In genomic region chr17:2042355-2042929, GRCh38 we compare ENCODE assay signal across 8 cellular contexts. TPM values are rescaled to one million over a fixed set of nuclear protein-coding genes. Genes with fewer than 3 reads are reported as not detected.
DNase-seq lines count a peak whose midpoint lies in the region; ATAC-seq and TF ChIP-seq lines count a peak whose summit lies in the region.

No MANE protein-coding gene starts in this region.

- H3K4me1 ChIP-seq in stomach smooth muscle (ENCODE audit: control insufficient read depth, insufficient read depth, low read length) = peaks cover 29% of the 10 kb centered on the region

- peak; percentile 25 for DNase-seq in COLO668 (lab: John Stamatoyannopoulos, UW; ENCODE audit: unreplicated experiment)
- DNase-seq in MG63 = no peak
- DNase-seq in astrocyte of the hippocampus (ENCODE audit: low read depth, low spot score) = peak; percentile 79
- no peak for DNase-seq in kidney epithelial cell (ENCODE audit: low read depth)
- no peak for DNase-seq in NCI-H2081 treated with DMSO at 0.1 percent for 48 hours (lab: John Stamatoyannopoulos, UW)

- H3K4me3 ChIP-seq in MG63 (peak overlapping the region; percentile 72), kidney epithelial cell (ENCODE audit: low read depth, low read length) (peak overlapping the region; percentile 57), stomach smooth muscle (ENCODE audit: low read length in 2 of 2) (peak overlapping the region; percentile 90 to 99)

- H3K9ac ChIP-seq in stomach smooth muscle (ENCODE audit: low read length in 2 of 2) = peak overlapping the region; percentile 87 to 92

- ATAC-seq in HG02938 (IDR thresholded peaks at IDR 0.05; ENCODE audit: unreplicated experiment) = no peak
- no peak for ATAC-seq in GM21381 (IDR thresholded peaks at IDR 0.05; ENCODE audit: unreplicated experiment)

- peak overlapping the region; percentile 82 for H3K27ac ChIP-seq in stomach smooth muscle (ENCODE audit: low read length)

- peak; percentile 55 for TF ChIP-seq CTCF in kidney epithelial cell (IDR thresholded peaks at IDR 0.05; ENCODE audit: insufficient read depth, low read length, poor library complexity, severe bottlenecking)

- peaks cover 11% of the 10 kb centered on the region for H3K36me3 ChIP-seq in MG63
- peaks cover 3% of the 10 kb centered on the region for H3K36me3 ChIP-seq in kidney epithelial cell (ENCODE audit: control insufficient read depth, insufficient read depth, low read length)
- peaks cover 13 to 22% of the 10 kb centered on the region in 2 donors for H3K36me3 ChIP-seq in stomach smooth muscle (ENCODE audit: control insufficient read depth in 2 of 2, insufficient read depth in 2 of 2, low read length in 2 of 2)

- H3K9me3 ChIP-seq in MG63 (no peaks in the 10 kb centered on the region), stomach smooth muscle (ENCODE audit: control insufficient read depth in 2 of 2, low read length in 2 of 2) (no peaks in the 10 kb centered on the region)

- H3K27me3 ChIP-seq in MG63 (no peaks in the 10 kb centered on the region), kidney epithelial cell (ENCODE audit: control insufficient read depth, insufficient read depth, low read length) (no peaks in the 10 kb centered on the region), stomach smooth muscle (ENCODE audit: control insufficient read depth in 1 of 2, insufficient read depth in 2 of 2, low read length in 2 of 2) (no peaks in the 10 kb centered on the region)

RNA-seq across cellular contexts. Expression of gene OVCA2, which starts 0.6 kb away (rescaled TPM):
- total RNA-seq in MG63 (2014; rRNA removed; shearing (Covaris generic); ENCODE audit: low replicate concordance) = 36.6 and 51.8 TPM in 2 replicates
- total RNA-seq in kidney epithelial cell = 88.2 and 100 TPM in 2 replicates

RNA-seq across cellular contexts. Expression of gene HIC1, which starts 12.5 kb away (rescaled TPM):
- 0.89 and 1.1 TPM in 2 replicates for total RNA-seq in MG63 (2014; rRNA removed; shearing (Covaris generic); ENCODE audit: low replicate concordance)
- total RNA-seq in kidney epithelial cell = 8.8 and 11.9 TPM in 2 replicates

RNA-seq across cellular contexts. Expression of gene DPH1, which starts 12.5 kb away (rescaled TPM):
- 14.2 and 18.4 TPM in 2 replicates for total RNA-seq in MG63 (2014; rRNA removed; shearing (Covaris generic); ENCODE audit: low replicate concordance)
- total RNA-seq in kidney epithelial cell = 24.0 and 29.5 TPM in 2 replicates

RNA-seq across cellular contexts. Expression of gene RTN4RL1, which starts 17.3 kb away (rescaled TPM):
- total RNA-seq in MG63 (2014; rRNA removed; shearing (Covaris generic); ENCODE audit: low replicate concordance) = 4.9 and 8.9 TPM in 2 replicates
- 0.14 TPM in 1 of 2 replicates, not detected in the other for total RNA-seq in kidney epithelial cell

Comparison
In these comparisons a context has a peak if more than half of its experiments do, and no peak if none do; other contexts are left out.
1. DNase-seq: peak in COLO668 (single experiment) and astrocyte of the hippocampus (single experiment); none in MG63 (single experiment), kidney epithelial cell (single experiment) and NCI-H2081 treated with DMSO at 0.1 percent for 48 hours (single experiment).
2. Peak in every context shown above with its lines, with median percentiles within 50 percentile points of each other: H3K4me3 ChIP-seq.